In genomic region chr3:49804141-49805041, GRCh38 we compare ENCODE assay signal across 7 cellular contexts. TPM values are rescaled to one million over a fixed set of nuclear protein-coding genes. Genes with fewer than 3 reads are reported as not detected.
DNase-seq lines count a peak whose midpoint lies in the region; ATAC-seq and TF ChIP-seq lines count a peak whose summit lies in the region.
"Had no signal": no experiment of that assay in that cellular context is flagged by ENCODE, and none has a peak within 500 bp of the region (broad histone marks: within the 10 kb centered on the region; RNA-seq: fewer than 3 reads in every experiment).

No MANE protein-coding gene starts in this region.

- CTCF ChIA-PET in GM10248 (lab: Yijun Ruan, JAX), result interaction anchor here (1.3 to 25.2 kb wide), 10 partner anchors 9 to 265 kb away, joined by 3 to 558 read pairs (median 14); partner anchors contain the start of genes IP6K1 and UBA7

- peaks cover 23% of the 10 kb centered on the region for H3K4me1 ChIP-seq in osteoblast (ENCODE audit: insufficient read depth, low read length)

- no peak overlapping the region for H2AFZ ChIP-seq in osteoblast (ENCODE audit: low read length)

- no peak for TF ChIP-seq CTCF in HFF-Myc (IDR thresholded peaks at IDR 0.05; ENCODE audit: low read depth, low read length, missing control alignments)
- TF ChIP-seq CTCF in cardiac fibroblast (IDR thresholded peaks at IDR 0.05; ENCODE audit: low read depth, low read length), result no peak
- TF ChIP-seq CTCF in osteoblast (IDR thresholded peaks at IDR 0.05; ENCODE audit: extremely low read depth, low read depth, low read length), result no peak
- no peak for TF ChIP-seq CTCF in GM10248 (IDR thresholded peaks at IDR 0.05; ENCODE audit: control extremely low read depth, extremely low read depth, low read depth, missing control alignments)

- peaks cover 4% of the 10 kb centered on the region for H3K36me3 ChIP-seq in osteoblast (ENCODE audit: insufficient read depth, low read length)

- POLR2A ChIA-PET in GM10248 (lab: Yijun Ruan, JAX), result interaction anchor here (1.1 to 1.6 kb wide), 3 partner anchors 9 to 23 kb away, joined by 3 to 8 read pairs (median 6); partner anchors contain the start of genes IP6K1 and UBA7

- DNase-seq in HFF-Myc (ENCODE audit: extremely low read depth, low read depth), result no peak
- peak in 1 of 2 donors; percentile 41 for DNase-seq in cardiac fibroblast (ENCODE audit: low read depth in 2 of 2)
- peak; percentile 76 for DNase-seq in osteoblast (ENCODE audit: insufficient read length, low spot score, missing footprints)
- DNase-seq in GM10248 (ENCODE audit: extremely low spot score), result no peak
- no peak for DNase-seq in GOT3 (lab: John Stamatoyannopoulos, UW)

- H4K20me1 ChIP-seq in osteoblast (ENCODE audit: insufficient read depth, low read length), result peaks cover 12% of the 10 kb centered on the region

- ATAC-seq in GM21367 (IDR thresholded peaks at IDR 0.05; ENCODE audit: unreplicated experiment), result no peak

- no peaks in the 10 kb centered on the region for H3K27me3 ChIP-seq in osteoblast (ENCODE audit: insufficient read depth, low read length)
- H3K27me3 ChIP-seq: foreskin keratinocyte had no signal

- peak overlapping the region; percentile 41 for H3K27ac ChIP-seq in osteoblast (ENCODE audit: low read depth, low read length)

- H3K4me3 ChIP-seq in HFF-Myc (replicated peaks; ENCODE audit: low read depth, low read length) (peak overlapping the region; percentile 69), cardiac fibroblast (replicated peaks in 1 of 2; ENCODE audit: low read depth in 2 of 2, low read length in 2 of 2) (peak overlapping the region; percentile 84 to 86), osteoblast (ENCODE audit: insufficient read depth, low read length) (peak overlapping the region; percentile 95)

- H3K9me3 ChIP-seq in osteoblast (ENCODE audit: low read depth, low read length), result no peaks in the 10 kb centered on the region

- H3K79me2 ChIP-seq in osteoblast (ENCODE audit: insufficient read depth, low read length), result peaks cover 3% of the 10 kb centered on the region

- peak overlapping the region; percentile 97 for H3K4me2 ChIP-seq in osteoblast (ENCODE audit: insufficient read depth, low read length)

RNA-seq across cellular contexts. Expression of gene INKA1, which starts 1.3 kb away (rescaled TPM):
- total RNA-seq in osteoblast, result 5.8 and 6.5 TPM in 2 replicates

RNA-seq across cellular contexts. Expression of gene CDHR4, which starts 4.7 kb away (rescaled TPM):
- total RNA-seq in osteoblast, result under 0.01 TPM in 1 of 2 replicates, not detected in the other
- total RNA-seq: foreskin keratinocyte had no signal

RNA-seq across cellular contexts. Expression of gene UBA7, which starts 9.4 kb away (rescaled TPM):
- total RNA-seq in osteoblast, result 76.7 and 81.3 TPM in 2 replicates

RNA-seq across cellular contexts. Expression of gene IP6K1, which starts 18.0 kb away (rescaled TPM):
- 46.9 and 48.5 TPM in 2 replicates for total RNA-seq in osteoblast

RNA-seq across cellular contexts. Expression of gene TRAIP, which starts 52.0 kb away (rescaled TPM):
- total RNA-seq in osteoblast, result 1.4 and 2.4 TPM in 2 replicates
